28 cellular contexts compared by ENCODE assay signal in the genomic region with DNA sequence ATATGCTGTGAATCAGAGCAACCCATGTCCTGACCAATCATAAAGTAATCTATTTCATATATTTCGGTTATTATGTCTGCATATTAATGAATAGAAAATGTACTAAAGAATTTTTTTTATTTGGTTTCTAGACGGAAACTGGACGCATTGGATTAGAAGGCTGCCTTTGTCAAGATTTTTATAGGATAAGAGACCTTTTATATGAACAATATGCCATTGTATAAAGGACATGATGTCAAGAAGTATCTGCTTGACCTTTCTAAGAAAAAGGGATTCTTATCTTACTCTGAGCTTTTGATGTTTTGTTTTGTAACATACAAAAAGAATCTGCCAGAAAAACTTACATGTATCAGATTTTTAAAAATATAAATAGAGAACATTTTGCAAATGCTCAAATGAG.
"Had no signal": no experiment of that assay in that cellular context is flagged by ENCODE, and none has a peak within 500 bp of the region (broad histone marks: within the 10 kb centered on the region; RNA-seq: fewer than 3 reads in every experiment).

No MANE protein-coding gene starts in this region.

- H3K27me3 ChIP-seq: body of pancreas, breast epithelium, cardiac muscle cell, dorsolateral prefrontal cortex, esophagus muscularis mucosa, heart left ventricle had no signal

- DNase-seq: activated CD4-positive, alpha-beta memory T cell treated with anti-CD3 and anti-CD28 coated beads, Interleukin-2, amount 10 ng/mL, durations not matched to agents 7 days and 5 days; activated CD4-positive, alpha-beta T cell treated with anti-CD3 and anti-CD28 coated beads for 36 hours; activated CD4-positive, alpha-beta T cell treated with anti-CD3 and anti-CD28 coated beads, Interleukin-2, amount 10 ng/mL, durations not matched to agents 24 days and 14 days; activated CD4-positive, CD25-positive, alpha-beta regulatory T cell; activated CD4-positive, CD25-positive, alpha-beta regulatory T cell treated with anti-CD3 and anti-CD28 coated beads, Interleukin-2, amount 50 U/mL, for 72 hours; activated CD8-positive, alpha-beta memory T cell treated with anti-CD3 and anti-CD28 coated beads, Interleukin-2, amount 50 U/mL, for 48 hours; activated gamma-delta T cell; activated naive CD4-positive, alpha-beta T cell; activated naive CD4-positive, alpha-beta T cell treated with anti-CD3 and anti-CD28 coated beads, Interleukin-2, amount 10 ng/mL, durations not matched to agents 7 days and 5 days; activated T-cell treated with anti-CD3 and anti-CD28 coated beads for 4 hours; activated T-cell treated with anti-CD3 and anti-CD28 coated beads, Interleukin-2, amount 50 U/mL, for 24 hours; activated T-cell treated with anti-CD3 and anti-CD28 coated beads, Interleukin-2, amount 50 U/mL, for 72 hours; amniotic stem cell; anterior cingulate cortex; body of pancreas; central memory CD4-positive, alpha-beta T cell; dorsolateral prefrontal cortex; effector memory CD4-positive, alpha-beta T cell; endodermal cell; erythroblast; heart left ventricle; T-helper 2 cell had no signal

- H3K4me1 Mint-ChIP-seq: endodermal cell had no signal

- H3K27me3 Mint-ChIP-seq: activated CD4-positive, alpha-beta memory T cell treated with anti-CD3 and anti-CD28 coated beads, Interleukin-2, amount 10 ng/mL, durations not matched to agents 7 days and 5 days; activated CD4-positive, alpha-beta T cell treated with anti-CD3 and anti-CD28 coated beads for 36 hours; activated CD4-positive, alpha-beta T cell treated with anti-CD3 and anti-CD28 coated beads, Interleukin-2, amount 10 ng/mL, durations not matched to agents 24 days and 14 days; activated naive CD4-positive, alpha-beta T cell treated with anti-CD3 and anti-CD28 coated beads, Interleukin-2, amount 10 ng/mL, durations not matched to agents 7 days and 5 days; activated naive CD8-positive, alpha-beta T cell; activated T-cell treated with anti-CD3 and anti-CD28 coated beads, Interleukin-2, amount 50 U/mL, for 24 hours; dendritic cell treated with granulocyte-macrophage colony-stimulating factor and Interleukin-4, amounts not matched to agents 40 ng/mL and 50 ng/mL, for 4 days had no signal

- ATAC-seq: activated CD4-positive, alpha-beta T cell treated with anti-CD3 and anti-CD28 coated beads for 36 hours; activated T-cell treated with anti-CD3 and anti-CD28 coated beads, Interleukin-2, amount 50 U/mL, for 72 hours; body of pancreas; heart left ventricle had no signal

- H3K27ac ChIP-seq: body of pancreas, breast epithelium, cardiac muscle cell, dorsolateral prefrontal cortex, heart left ventricle had no signal

- H3K9me3 ChIP-seq: body of pancreas, breast epithelium had no signal

- H3K27ac Mint-ChIP-seq: activated CD4-positive, alpha-beta memory T cell treated with anti-CD3 and anti-CD28 coated beads, Interleukin-2, amount 10 ng/mL, durations not matched to agents 7 days and 5 days; activated CD4-positive, alpha-beta T cell treated with anti-CD3 and anti-CD28 coated beads for 36 hours; activated CD4-positive, alpha-beta T cell treated with anti-CD3 and anti-CD28 coated beads, Interleukin-2, amount 10 ng/mL, durations not matched to agents 24 days and 14 days; activated naive CD4-positive, alpha-beta T cell treated with anti-CD3 and anti-CD28 coated beads, Interleukin-2, amount 10 ng/mL, durations not matched to agents 7 days and 5 days; activated naive CD8-positive, alpha-beta T cell; activated T-cell treated with anti-CD3 and anti-CD28 coated beads, Interleukin-2, amount 50 U/mL, for 24 hours; activated T-cell treated with anti-CD3 and anti-CD28 coated beads, Interleukin-2, amount 50 U/mL, for 72 hours; dendritic cell treated with granulocyte-macrophage colony-stimulating factor and Interleukin-4, amounts not matched to agents 40 ng/mL and 50 ng/mL, for 4 days; endodermal cell had no signal

- H3K4me3 Mint-ChIP-seq: activated CD4-positive, alpha-beta memory T cell treated with anti-CD3 and anti-CD28 coated beads, Interleukin-2, amount 10 ng/mL, durations not matched to agents 7 days and 5 days; activated CD4-positive, alpha-beta T cell treated with anti-CD3 and anti-CD28 coated beads for 36 hours; activated CD4-positive, alpha-beta T cell treated with anti-CD3 and anti-CD28 coated beads, Interleukin-2, amount 10 ng/mL, durations not matched to agents 24 days and 14 days; activated naive CD4-positive, alpha-beta T cell treated with anti-CD3 and anti-CD28 coated beads, Interleukin-2, amount 10 ng/mL, durations not matched to agents 7 days and 5 days; activated naive CD8-positive, alpha-beta T cell; activated T-cell treated with anti-CD3 and anti-CD28 coated beads, Interleukin-2, amount 50 U/mL, for 24 hours; activated T-cell treated with anti-CD3 and anti-CD28 coated beads, Interleukin-2, amount 50 U/mL, for 72 hours; dendritic cell treated with granulocyte-macrophage colony-stimulating factor and Interleukin-4, amounts not matched to agents 40 ng/mL and 50 ng/mL, for 4 days; endodermal cell had no signal

- H3K4me1 ChIP-seq: body of pancreas, breast epithelium, esophagus muscularis mucosa had no signal

- H3K4me3 ChIP-seq: body of pancreas, breast epithelium, cardiac muscle cell, coronary artery, dorsolateral prefrontal cortex, esophagus muscularis mucosa, heart left ventricle had no signal
